In the genomic region with DNA sequence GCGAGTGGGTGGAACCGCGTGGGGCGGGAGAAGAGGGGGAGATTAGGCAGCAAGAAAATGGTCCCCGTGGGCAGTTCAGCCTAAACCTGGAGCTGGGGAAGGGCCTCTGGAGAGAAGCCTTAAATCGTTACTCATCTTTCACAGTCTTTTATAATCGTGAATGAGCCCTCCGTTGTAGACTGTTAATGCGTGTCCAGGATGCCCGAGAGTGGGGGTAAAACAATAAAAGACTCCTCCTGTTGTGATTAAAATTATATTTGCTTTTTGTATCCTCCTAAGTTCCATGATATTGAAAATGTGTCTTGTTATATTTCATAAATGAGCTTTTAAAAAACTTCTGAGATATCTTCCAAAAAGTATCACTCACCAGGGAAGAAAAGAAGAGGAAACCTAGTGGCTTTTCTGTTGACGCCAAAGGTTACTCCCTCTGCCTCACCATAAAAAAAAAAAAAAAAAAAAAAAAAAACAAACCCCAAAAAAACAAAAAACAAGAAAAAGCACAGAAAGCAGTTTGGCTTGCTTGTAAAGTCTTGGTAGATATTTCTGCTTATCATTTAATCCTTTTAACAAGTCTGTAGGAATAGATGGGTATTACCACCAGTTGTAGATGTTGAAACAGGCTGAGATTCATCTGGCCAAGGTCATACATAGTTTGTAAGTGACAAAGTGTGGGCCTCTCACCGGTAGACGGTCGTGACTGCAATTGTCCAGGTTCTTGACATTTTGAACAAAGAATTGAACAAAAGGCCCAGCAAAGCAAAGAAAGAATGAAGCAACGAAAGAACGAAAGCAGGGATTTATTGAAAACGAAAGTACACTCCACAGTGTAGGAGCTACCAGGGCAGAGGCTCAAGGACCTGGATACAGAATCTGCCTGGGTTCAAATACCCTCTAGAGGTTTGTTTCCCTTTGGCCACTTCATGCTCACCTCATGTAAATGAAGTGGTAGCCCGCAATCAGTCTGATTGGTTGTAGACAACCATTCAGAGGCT, we compare ENCODE assay signal across 8 cellular contexts. TPM values are rescaled to one million over a fixed set of nuclear protein-coding genes. Genes with fewer than 3 reads are reported as not detected.
A peak's percentile ranks its signal among the peaks of the same experiment; 100 is the strongest.
DNase-seq lines count a peak whose midpoint lies in the region; TF ChIP-seq lines count a peak whose summit lies in the region.

No MANE protein-coding gene starts in this region.

- H3K4me1 ChIP-seq in adrenal gland (replicated peaks in 1 of 2): peaks cover 14 to 18% of the 10 kb centered on the region in 2 donors

- DNase-seq in NCI-H748 treated with DMSO at 0.1 percent for 48 hours (lab: John Stamatoyannopoulos, UW) (peak; percentile 39), NCI-H748 (lab: John Stamatoyannopoulos, UW; ENCODE audit: unreplicated experiment) (no peak), adrenal gland (peak in 4 of 7 donors; percentile 30 to 58 (median 36)), kidney glomerular epithelial cell (lab: John Stamatoyannopoulos, UW) (peak; percentile 45), substantia nigra (lab: John Stamatoyannopoulos, UW) (no peak), NCI-H774 (lab: John Stamatoyannopoulos, UW) (no peak)
- DNase-seq in Jurkat, Clone E6-1 (ENCODE audit: low read depth, low spot score): peak; percentile 84
- DNase-seq in NK-92 treated with Interleukin-12 subunit alpha and Interleukin-12 subunit beta, amount 100 ng/mL, for 24 hours (lab: John Stamatoyannopoulos, UW): no peak

- no peaks in the 10 kb centered on the region for H3K27me3 ChIP-seq in adrenal gland

- WGBS in adrenal gland, 4 donors: 17 to 19% (median 19%) methylated on average over 18 of the region's 18 CpGs

- H3K4me3 ChIP-seq in Jurkat, Clone E6-1 (ENCODE audit: low read length): peak overlapping the region; percentile 58
- peak overlapping the region in 2 of 4 donors; percentile 44 to 61 for H3K4me3 ChIP-seq in adrenal gland

- peak in 1 of 2 donors; percentile 7 for TF ChIP-seq POLR2A in adrenal gland (IDR thresholded peaks at IDR 0.05)

- peak overlapping the region; percentile 82 to 98 (median 97) for H3K27ac ChIP-seq in adrenal gland
- H3K27ac ChIP-seq in substantia nigra (ENCODE audit: low read depth, low read length, poor library complexity, severe bottlenecking): peak overlapping the region; percentile 98

- TF ChIP-seq CTCF in adrenal gland (IDR thresholded peaks at IDR 0.05): peak in 2 of 6 experiments; percentile 1

- H3K9me3 ChIP-seq in adrenal gland (replicated peaks in 1 of 3): no peaks in the 10 kb centered on the region

- intact Hi-C loops in adrenal gland (cut with DNase I): loop anchor here in 1 of 2 donors (10.0 kb wide), 1 partner anchor 55 kb away; no protein-coding TSS in a partner anchor

- H3K36me3 ChIP-seq in adrenal gland (replicated peaks in 1 of 2): no peaks in the 10 kb centered on the region

RNA-seq across cellular contexts. Expression of gene ELOVL5, which starts 11.4 kb away (rescaled TPM):
- polyA plus RNA-seq in Jurkat, Clone E6-1 (2012; ENCODE audit: insufficient read depth, insufficient read length): 363 TPM
- total RNA-seq in adrenal gland: 100 to 1,000 TPM; 103 to 632 (median 161) TPM
- polyA plus RNA-seq in adrenal gland: 1,000 to 10,000 TPM in 1 of 3 donors, 10 to 100 TPM in 2; 31.4 to 1,320 (median 33.3) TPM

Comparison
In these comparisons a context has a peak if more than half of its experiments do, and no peak if none do; other contexts are left out.
1. DNase-seq: peak in NCI-H748 treated with DMSO at 0.1 percent for 48 hours (single experiment), Jurkat, Clone E6-1 (single experiment), adrenal gland (4 of 7) and kidney glomerular epithelial cell (single experiment); none in NCI-H748 (single experiment), substantia nigra (0 of 49), NK-92 treated with Interleukin-12 subunit alpha and Interleukin-12 subunit beta, amount 100 ng/mL, for 24 hours (single experiment) and NCI-H774 (single experiment).